ENCODE assay signal across 26 cellular contexts in genomic region chr4:139746430-139746829, GRCh38.
DNase-seq lines count a peak whose midpoint lies in the region; TF ChIP-seq lines count a peak whose summit lies in the region.
"Had no signal": no experiment of that assay in that cellular context is flagged by ENCODE, and none has a peak within 500 bp of the region (broad histone marks: within the 10 kb centered on the region; RNA-seq: fewer than 3 reads in every experiment).

No MANE protein-coding gene starts in this region.

- no peaks in the 10 kb centered on the region for H4K20me1 ChIP-seq in hepatocyte (ENCODE audit: insufficient read depth, poor library complexity, severe bottlenecking)
- H4K20me1 ChIP-seq: BLaER1 treated with 17β-estradiol and CSF1 and Interleukin-3, amounts not matched to agents 10 nM and 100 nM had no signal

- peaks cover 5% of the 10 kb centered on the region for H3K27me3 Mint-ChIP-seq in osteocyte (ENCODE audit: unreplicated experiment)
- H3K27me3 Mint-ChIP-seq: activated naive CD4-positive, alpha-beta T cell treated with anti-CD3 and anti-CD28 coated beads, Interleukin-2, amount 10 ng/mL, durations not matched to agents 7 days and 5 days; T-cell had no signal

- H3K9me2 ChIP-seq in hepatocyte (replicated peaks; ENCODE audit: insufficient read depth), result no peaks in the 10 kb centered on the region

- no peaks in the 10 kb centered on the region for H3K27me3 ChIP-seq in hepatocyte
- no peaks in the 10 kb centered on the region for H3K27me3 ChIP-seq in suprapubic skin
- H3K27me3 ChIP-seq: BLaER1 treated with 17β-estradiol and CSF1 and Interleukin-3, amounts not matched to agents 10 nM and 100 nM; breast epithelium; SJCRH30 had no signal

- no peaks in the 10 kb centered on the region for H3K36me3 Mint-ChIP-seq in osteocyte (ENCODE audit: unreplicated experiment)
- H3K36me3 Mint-ChIP-seq: activated naive CD4-positive, alpha-beta T cell treated with anti-CD3 and anti-CD28 coated beads, Interleukin-2, amount 10 ng/mL, durations not matched to agents 7 days and 5 days; stimulated activated naive B cell treated with anti-CD40 and anti-IgM and Interleukin-4, amounts not matched to agents 10 μg/mL and 1 μg/mL and 100 μg/mL, for 72 hours; T-cell had no signal

- intact Hi-C loops in lower leg skin (cut with DNase I; ENCODE audit: low total_unique reads), result no loop called here

- DNase-seq in NCI-H2171 (lab: John Stamatoyannopoulos, UW) (peak; percentile 5), NCI-H82 treated with DMSO at 0.1 percent for 48 hours (lab: John Stamatoyannopoulos, UW; ENCODE audit: unreplicated experiment) (peak; percentile 92), hepatocyte (ENCODE audit: low spot score) (peak; percentile 28), osteocyte (ENCODE audit: extremely low spot score, unreplicated experiment) (peak; percentile 59), suprapubic skin (ENCODE audit: low spot score in 2 of 2) (no peak), lower leg skin (ENCODE audit: low spot score in 2 of 2) (no peak)
- DNase-seq in activated CD8-positive, alpha-beta memory T cell treated with anti-CD3 and anti-CD28 coated beads for 24 hours, result no peak
- DNase-seq: activated CD4-positive, alpha-beta T cell treated with anti-CD3 and anti-CD28 coated beads, Interleukin-2, amount 50 U/mL, for 48 hours; activated CD8-positive, alpha-beta memory T cell treated with anti-CD3 and anti-CD28 coated beads, Interleukin-2, amount 50 U/mL, for 4 hours; activated naive CD4-positive, alpha-beta T cell treated with anti-CD3 and anti-CD28 coated beads, Interleukin-2, amount 10 ng/mL, durations not matched to agents 7 days and 5 days; amniotic stem cell; cortex of kidney; DMS79 treated with DMSO at 0.1 percent for 48 hours; H9; hypothalamus; left ventricle myocardium inferior; naive thymus-derived CD8-positive, alpha-beta T cell; NCI-H1694; posterior cingulate gyrus; stimulated activated CD4-positive, alpha-beta T cell treated with anti-CD3 and anti-CD28 coated beads, Interleukin-4, amount 100 ng/mL, for 4 hours; stimulated activated naive B cell treated with anti-CD40 and anti-IgM and Interleukin-4, amounts not matched to agents 10 μg/mL and 1 μg/mL and 100 μg/mL, for 72 hours; T-cell had no signal

- no peak for TF ChIP-seq EP300 in suprapubic skin (IDR thresholded peaks at IDR 0.05)

- no peak overlapping the region for H3K4me3 Mint-ChIP-seq in osteocyte (ENCODE audit: unreplicated experiment)
- H3K4me3 Mint-ChIP-seq: activated naive CD4-positive, alpha-beta T cell treated with anti-CD3 and anti-CD28 coated beads, Interleukin-2, amount 10 ng/mL, durations not matched to agents 7 days and 5 days; H9; naive thymus-derived CD8-positive, alpha-beta T cell; stimulated activated naive B cell treated with anti-CD40 and anti-IgM and Interleukin-4, amounts not matched to agents 10 μg/mL and 1 μg/mL and 100 μg/mL, for 72 hours; T-cell had no signal

- no peak for TF ChIP-seq POLR2A in suprapubic skin (IDR thresholded peaks at IDR 0.05)
- TF ChIP-seq POLR2A in lower leg skin (IDR thresholded peaks at IDR 0.05), result no peak

- H3K4me3 ChIP-seq in hepatocyte (no peak overlapping the region), suprapubic skin (no peak overlapping the region), lower leg skin (ENCODE audit: low read depth, poor library complexity, severe bottlenecking) (no peak overlapping the region)
- H3K4me3 ChIP-seq: BLaER1 treated with 17β-estradiol and CSF1 and Interleukin-3, amounts not matched to agents 10 nM and 100 nM; breast epithelium; left ventricle myocardium inferior; SJCRH30 had no signal

- H3K9me3 Mint-ChIP-seq in osteocyte (ENCODE audit: unreplicated experiment), result no peaks in the 10 kb centered on the region
- H3K9me3 Mint-ChIP-seq: activated naive CD4-positive, alpha-beta T cell treated with anti-CD3 and anti-CD28 coated beads, Interleukin-2, amount 10 ng/mL, durations not matched to agents 7 days and 5 days; H9; naive thymus-derived CD8-positive, alpha-beta T cell; stimulated activated naive B cell treated with anti-CD40 and anti-IgM and Interleukin-4, amounts not matched to agents 10 μg/mL and 1 μg/mL and 100 μg/mL, for 72 hours; T-cell had no signal

- H3K27ac Mint-ChIP-seq in osteocyte (ENCODE audit: unreplicated experiment), result no peak overlapping the region
- H3K27ac Mint-ChIP-seq: activated naive CD4-positive, alpha-beta T cell treated with anti-CD3 and anti-CD28 coated beads, Interleukin-2, amount 10 ng/mL, durations not matched to agents 7 days and 5 days; H9; naive thymus-derived CD8-positive, alpha-beta T cell; stimulated activated naive B cell treated with anti-CD40 and anti-IgM and Interleukin-4, amounts not matched to agents 10 μg/mL and 1 μg/mL and 100 μg/mL, for 72 hours; T-cell had no signal

- H3K36me3 ChIP-seq in hepatocyte (replicated peaks; ENCODE audit: insufficient read depth, low read depth), result no peaks in the 10 kb centered on the region
- H3K36me3 ChIP-seq in suprapubic skin, result no peaks in the 10 kb centered on the region
- H3K36me3 ChIP-seq: breast epithelium, left ventricle myocardium inferior, SJCRH30 had no signal

- peaks cover 23% of the 10 kb centered on the region for H3K4me1 ChIP-seq in hepatocyte (ENCODE audit: insufficient read depth)
- H3K4me1 ChIP-seq in suprapubic skin, result peaks cover 1% of the 10 kb centered on the region
- H3K4me1 ChIP-seq: breast epithelium, SJCRH30 had no signal

- H3K79me2 ChIP-seq in hepatocyte, result no peaks in the 10 kb centered on the region

- H2AFZ ChIP-seq in hepatocyte, result peak overlapping the region; percentile 10

- H3K9me3 ChIP-seq in hepatocyte (ENCODE audit: low read depth), result no peaks in the 10 kb centered on the region
- no peaks in the 10 kb centered on the region for H3K9me3 ChIP-seq in suprapubic skin
- H3K9me3 ChIP-seq: BLaER1 treated with 17β-estradiol and CSF1 and Interleukin-3, amounts not matched to agents 10 nM and 100 nM; breast epithelium; left ventricle myocardium inferior; SJCRH30 had no signal

- H3K4me1 Mint-ChIP-seq in osteocyte (ENCODE audit: unreplicated experiment), result peaks cover 4% of the 10 kb centered on the region
- H3K4me1 Mint-ChIP-seq: activated naive CD4-positive, alpha-beta T cell treated with anti-CD3 and anti-CD28 coated beads, Interleukin-2, amount 10 ng/mL, durations not matched to agents 7 days and 5 days had no signal

- WGBS in hepatocyte (ENCODE audit: low lambda C conversion rate, missing lambda C conversion rate), result 16% methylated on average over 6 of the region's 6 CpGs
- 80% methylated on average over 6 of the region's 6 CpGs for WGBS in suprapubic skin
- 80 to 85% methylated on average over 6 of the region's 6 CpGs for WGBS in lower leg skin, 2 donors

- TF ChIP-seq CTCF in hepatocyte (IDR thresholded peaks at IDR 0.05; ENCODE audit: poor library complexity), result no peak
- no peak for TF ChIP-seq CTCF in osteocyte (IDR thresholded peaks at IDR 0.05)
- TF ChIP-seq CTCF in suprapubic skin (IDR thresholded peaks at IDR 0.05), result no peak
- no peak for TF ChIP-seq CTCF in lower leg skin (IDR thresholded peaks at IDR 0.05)

- peak overlapping the region; percentile 53 for H3K27ac ChIP-seq in hepatocyte
- H3K27ac ChIP-seq in suprapubic skin, result no peak overlapping the region
- H3K27ac ChIP-seq: BLaER1 treated with 17β-estradiol and CSF1 and Interleukin-3, amounts not matched to agents 10 nM and 100 nM; breast epithelium; KMS-11; left ventricle myocardium inferior; SJCRH30 had no signal

- peak overlapping the region; percentile 66 for H3K4me2 ChIP-seq in hepatocyte
- H3K4me2 ChIP-seq: KMS-11 had no signal

Comparison
In these comparisons a context has a peak if more than half of its experiments do, and no peak if none do; other contexts are left out.
1. DNase-seq: peak in NCI-H2171 (single experiment), NCI-H82 treated with DMSO at 0.1 percent for 48 hours (single experiment), hepatocyte (single experiment) and osteocyte (single experiment); none in suprapubic skin (0 of 2), lower leg skin (0 of 2) and activated CD8-positive, alpha-beta memory T cell treated with anti-CD3 and anti-CD28 coated beads for 24 hours (single experiment).